In the genomic region with DNA sequence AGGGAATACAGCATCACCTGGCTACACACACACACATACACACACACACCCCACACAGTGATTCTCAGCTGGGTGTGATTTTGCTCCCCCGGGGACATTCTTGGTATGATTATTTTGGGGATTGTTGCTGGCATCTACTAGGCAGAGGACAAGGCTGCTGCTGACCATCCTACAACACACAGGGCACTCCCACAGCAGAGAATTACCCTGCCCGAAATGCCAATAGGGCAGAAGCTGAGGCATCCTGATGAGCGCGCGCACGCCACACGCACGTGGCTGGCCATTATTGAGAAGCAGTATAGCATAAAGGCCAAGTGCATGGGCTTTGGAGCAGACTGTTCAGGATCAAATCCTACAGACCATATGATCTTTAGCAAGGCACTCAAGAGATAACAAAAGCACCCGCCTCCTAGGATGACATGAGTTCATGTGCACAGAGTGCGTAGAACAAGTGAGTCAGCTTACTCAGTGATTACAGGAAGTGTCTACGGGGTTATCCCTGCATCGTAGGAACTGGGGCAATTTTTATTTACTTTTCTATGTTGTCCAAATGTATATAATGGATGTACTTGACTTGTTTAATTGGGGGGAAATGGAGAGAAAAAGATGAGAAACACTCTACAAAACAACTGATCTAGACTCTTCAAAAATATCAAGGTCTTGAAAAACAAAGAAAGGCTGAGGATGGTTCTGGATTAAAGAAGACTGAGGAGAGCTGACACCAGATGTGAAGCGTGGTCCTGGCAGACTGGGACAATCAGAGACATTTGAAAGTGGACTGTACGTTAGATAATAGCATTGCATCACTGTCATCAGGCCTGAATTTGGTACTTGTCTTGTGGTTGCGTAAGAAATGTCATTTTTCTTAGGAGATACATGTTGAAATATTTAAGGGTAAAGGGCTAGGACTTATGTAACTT, we compare ENCODE assay signal across 1 cellular context.
TF ChIP-seq lines count a peak whose summit lies in the region.

No MANE protein-coding gene starts in this region.

TF ChIP-seq in HepG2, 621 proteins besides CTCF, POLR2A, EP300 and RAD21 (continued from another document and continues in another):
- TF ChIP-seq U2AF1 (optimal IDR thresholded peaks at IDR 0.05; ENCODE audit: low read depth, low read length) (no peak), SNRNP70 (IDR thresholded peaks at IDR 0.05; ENCODE audit: low read depth, low read length) (no peak), ZNF432 (CRISPR knock-in tag; IDR thresholded peaks at IDR 0.05; ENCODE audit: borderline replicate concordance) (no peak), FOSL1 (CRISPR knock-in tag; IDR thresholded peaks at IDR 0.05; ENCODE audit: borderline replicate concordance) (no peak), RAD51 (IDR thresholded peaks at IDR 0.05; ENCODE audit: borderline replicate concordance) (no peak), TCF7 (IDR thresholded peaks at IDR 0.05; ENCODE audit: low read depth) (no peak; the same call in 1 of the 2 replicates), ZNF75D (CRISPR knock-in tag; IDR thresholded peaks at IDR 0.05; ENCODE audit: borderline replicate concordance) (no peak), SIX4 (CRISPR knock-in tag; IDR thresholded peaks at IDR 0.05) (no peak), MTA3 (CRISPR knock-in tag; IDR thresholded peaks at IDR 0.05) (no peak), MED1 (CRISPR knock-in tag; IDR thresholded peaks at IDR 0.05) (peak; percentile 56; the same call in 1 of the 2 replicates), SSRP1 (CRISPR knock-in tag; IDR thresholded peaks at IDR 0.05) (no peak), TP53 (CRISPR knock-in tag; conservative IDR thresholded peaks at IDR 0.05) (no peak), BRCA1 (CRISPR knock-in tag; IDR thresholded peaks at IDR 0.05) (no peak), ZNF713 (CRISPR knock-in tag; IDR thresholded peaks at IDR 0.05) (no peak), PCBP2 (optimal IDR thresholded peaks at IDR 0.05; ENCODE audit: low read depth, low read length, poor library complexity, severe bottlenecking) (no peak), TAF15 (IDR thresholded peaks at IDR 0.05; ENCODE audit: low read depth, low read length, poor library complexity, severe bottlenecking) (no peak), RNF2 (conservative IDR thresholded peaks at IDR 0.05; ENCODE audit: low read depth) (no peak), NFRKB (IDR thresholded peaks at IDR 0.05) (no peak), MEF2D (CRISPR knock-in tag; IDR thresholded peaks at IDR 0.05) (no peak), MED8 (CRISPR knock-in tag; IDR thresholded peaks at IDR 0.05; ENCODE audit: insufficient replicate concordance) (no peak), JUNB (CRISPR knock-in tag; IDR thresholded peaks at IDR 0.05; ENCODE audit: borderline replicate concordance) (0 out of 2 replicates have a peak, but pooled peaks have one; percentile 12), RBAK (CRISPR knock-in tag; IDR thresholded peaks at IDR 0.05) (no peak), POLR2G (IDR thresholded peaks at IDR 0.05; ENCODE audit: low read depth, low read length) (0 out of 2 replicates have a peak, but pooled peaks have one; percentile 34), PPARG (CRISPR knock-in tag; conservative IDR thresholded peaks at IDR 0.05) (peak; percentile 65), ZNF563 (CRISPR knock-in tag; IDR thresholded peaks at IDR 0.05) (no peak)
- TF ChIP-seq, protein P1, sequence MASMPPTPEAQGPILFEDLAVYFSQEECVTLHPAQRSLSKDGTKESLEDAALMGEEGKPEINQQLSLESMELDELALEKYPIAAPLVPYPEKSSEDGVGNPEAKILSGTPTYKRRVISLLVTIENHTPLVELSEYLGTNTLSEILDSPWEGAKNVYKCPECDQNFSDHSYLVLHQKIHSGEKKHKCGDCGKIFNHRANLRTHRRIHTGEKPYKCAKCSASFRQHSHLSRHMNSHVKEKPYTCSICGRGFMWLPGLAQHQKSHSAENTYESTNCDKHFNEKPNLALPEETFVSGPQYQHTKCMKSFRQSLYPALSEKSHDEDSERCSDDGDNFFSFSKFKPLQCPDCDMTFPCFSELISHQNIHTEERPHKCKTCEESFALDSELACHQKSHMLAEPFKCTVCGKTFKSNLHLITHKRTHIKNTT (CRISPR knock-in tag; IDR thresholded peaks at IDR 0.05), result no peak
- TF ChIP-seq, protein P2, sequence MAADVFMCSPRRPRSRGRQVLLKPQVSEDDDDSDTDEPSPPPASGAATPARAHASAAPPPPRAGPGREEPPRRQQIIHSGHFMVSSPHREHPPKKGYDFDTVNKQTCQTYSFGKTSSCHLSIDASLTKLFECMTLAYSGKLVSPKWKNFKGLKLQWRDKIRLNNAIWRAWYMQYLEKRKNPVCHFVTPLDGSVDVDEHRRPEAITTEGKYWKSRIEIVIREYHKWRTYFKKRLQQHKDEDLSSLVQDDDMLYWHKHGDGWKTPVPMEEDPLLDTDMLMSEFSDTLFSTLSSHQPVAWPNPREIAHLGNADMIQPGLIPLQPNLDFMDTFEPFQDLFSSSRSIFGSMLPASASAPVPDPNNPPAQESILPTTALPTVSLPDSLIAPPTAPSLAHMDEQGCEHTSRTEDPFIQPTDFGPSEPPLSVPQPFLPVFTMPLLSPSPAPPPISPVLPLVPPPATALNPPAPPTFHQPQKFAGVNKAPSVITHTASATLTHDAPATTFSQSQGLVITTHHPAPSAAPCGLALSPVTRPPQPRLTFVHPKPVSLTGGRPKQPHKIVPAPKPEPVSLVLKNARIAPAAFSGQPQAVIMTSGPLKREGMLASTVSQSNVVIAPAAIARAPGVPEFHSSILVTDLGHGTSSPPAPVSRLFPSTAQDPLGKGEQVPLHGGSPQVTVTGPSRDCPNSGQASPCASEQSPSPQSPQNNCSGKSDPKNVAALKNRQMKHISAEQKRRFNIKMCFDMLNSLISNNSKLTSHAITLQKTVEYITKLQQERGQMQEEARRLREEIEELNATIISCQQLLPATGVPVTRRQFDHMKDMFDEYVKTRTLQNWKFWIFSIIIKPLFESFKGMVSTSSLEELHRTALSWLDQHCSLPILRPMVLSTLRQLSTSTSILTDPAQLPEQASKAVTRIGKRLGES (CRISPR knock-in tag; IDR thresholded peaks at IDR 0.05; ENCODE audit: borderline replicate concordance), result no peak
- TF ChIP-seq, protein P3, sequence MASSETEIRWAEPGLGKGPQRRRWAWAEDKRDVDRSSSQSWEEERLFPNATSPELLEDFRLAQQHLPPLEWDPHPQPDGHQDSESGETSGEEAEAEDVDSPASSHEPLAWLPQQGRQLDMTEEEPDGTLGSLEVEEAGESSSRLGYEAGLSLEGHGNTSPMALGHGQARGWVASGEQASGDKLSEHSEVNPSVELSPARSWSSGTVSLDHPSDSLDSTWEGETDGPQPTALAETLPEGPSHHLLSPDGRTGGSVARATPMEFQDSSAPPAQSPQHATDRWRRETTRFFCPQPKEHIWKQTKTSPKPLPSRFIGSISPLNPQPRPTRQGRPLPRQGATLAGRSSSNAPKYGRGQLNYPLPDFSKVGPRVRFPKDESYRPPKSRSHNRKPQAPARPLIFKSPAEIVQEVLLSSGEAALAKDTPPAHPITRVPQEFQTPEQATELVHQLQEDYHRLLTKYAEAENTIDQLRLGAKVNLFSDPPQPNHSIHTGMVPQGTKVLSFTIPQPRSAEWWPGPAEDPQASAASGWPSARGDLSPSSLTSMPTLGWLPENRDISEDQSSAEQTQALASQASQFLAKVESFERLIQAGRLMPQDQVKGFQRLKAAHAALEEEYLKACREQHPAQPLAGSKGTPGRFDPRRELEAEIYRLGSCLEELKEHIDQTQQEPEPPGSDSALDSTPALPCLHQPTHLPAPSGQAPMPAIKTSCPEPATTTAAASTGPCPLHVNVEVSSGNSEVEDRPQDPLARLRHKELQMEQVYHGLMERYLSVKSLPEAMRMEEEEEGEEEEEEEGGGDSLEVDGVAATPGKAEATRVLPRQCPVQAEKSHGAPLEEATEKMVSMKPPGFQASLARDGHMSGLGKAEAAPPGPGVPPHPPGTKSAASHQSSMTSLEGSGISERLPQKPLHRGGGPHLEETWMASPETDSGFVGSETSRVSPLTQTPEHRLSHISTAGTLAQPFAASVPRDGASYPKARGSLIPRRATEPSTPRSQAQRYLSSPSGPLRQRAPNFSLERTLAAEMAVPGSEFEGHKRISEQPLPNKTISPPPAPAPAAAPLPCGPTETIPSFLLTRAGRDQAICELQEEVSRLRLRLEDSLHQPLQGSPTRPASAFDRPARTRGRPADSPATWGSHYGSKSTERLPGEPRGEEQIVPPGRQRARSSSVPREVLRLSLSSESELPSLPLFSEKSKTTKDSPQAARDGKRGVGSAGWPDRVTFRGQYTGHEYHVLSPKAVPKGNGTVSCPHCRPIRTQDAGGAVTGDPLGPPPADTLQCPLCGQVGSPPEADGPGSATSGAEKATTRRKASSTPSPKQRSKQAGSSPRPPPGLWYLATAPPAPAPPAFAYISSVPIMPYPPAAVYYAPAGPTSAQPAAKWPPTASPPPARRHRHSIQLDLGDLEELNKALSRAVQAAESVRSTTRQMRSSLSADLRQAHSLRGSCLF (CRISPR knock-in tag; IDR thresholded peaks at IDR 0.05; ENCODE audit: borderline replicate concordance), result no peak
- TF ChIP-seq, protein P4, sequence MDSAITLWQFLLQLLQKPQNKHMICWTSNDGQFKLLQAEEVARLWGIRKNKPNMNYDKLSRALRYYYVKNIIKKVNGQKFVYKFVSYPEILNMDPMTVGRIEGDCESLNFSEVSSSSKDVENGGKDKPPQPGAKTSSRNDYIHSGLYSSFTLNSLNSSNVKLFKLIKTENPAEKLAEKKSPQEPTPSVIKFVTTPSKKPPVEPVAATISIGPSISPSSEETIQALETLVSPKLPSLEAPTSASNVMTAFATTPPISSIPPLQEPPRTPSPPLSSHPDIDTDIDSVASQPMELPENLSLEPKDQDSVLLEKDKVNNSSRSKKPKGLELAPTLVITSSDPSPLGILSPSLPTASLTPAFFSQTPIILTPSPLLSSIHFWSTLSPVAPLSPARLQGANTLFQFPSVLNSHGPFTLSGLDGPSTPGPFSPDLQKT (CRISPR knock-in tag; IDR thresholded peaks at IDR 0.05; ENCODE audit: borderline replicate concordance), result no peak
- TF ChIP-seq, protein P5, sequence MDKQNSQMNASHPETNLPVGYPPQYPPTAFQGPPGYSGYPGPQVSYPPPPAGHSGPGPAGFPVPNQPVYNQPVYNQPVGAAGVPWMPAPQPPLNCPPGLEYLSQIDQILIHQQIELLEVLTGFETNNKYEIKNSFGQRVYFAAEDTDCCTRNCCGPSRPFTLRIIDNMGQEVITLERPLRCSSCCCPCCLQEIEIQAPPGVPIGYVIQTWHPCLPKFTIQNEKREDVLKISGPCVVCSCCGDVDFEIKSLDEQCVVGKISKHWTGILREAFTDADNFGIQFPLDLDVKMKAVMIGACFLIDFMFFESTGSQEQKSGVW (CRISPR knock-in tag; IDR thresholded peaks at IDR 0.05; ENCODE audit: borderline replicate concordance), result no peak
- TF ChIP-seq, protein P6, sequence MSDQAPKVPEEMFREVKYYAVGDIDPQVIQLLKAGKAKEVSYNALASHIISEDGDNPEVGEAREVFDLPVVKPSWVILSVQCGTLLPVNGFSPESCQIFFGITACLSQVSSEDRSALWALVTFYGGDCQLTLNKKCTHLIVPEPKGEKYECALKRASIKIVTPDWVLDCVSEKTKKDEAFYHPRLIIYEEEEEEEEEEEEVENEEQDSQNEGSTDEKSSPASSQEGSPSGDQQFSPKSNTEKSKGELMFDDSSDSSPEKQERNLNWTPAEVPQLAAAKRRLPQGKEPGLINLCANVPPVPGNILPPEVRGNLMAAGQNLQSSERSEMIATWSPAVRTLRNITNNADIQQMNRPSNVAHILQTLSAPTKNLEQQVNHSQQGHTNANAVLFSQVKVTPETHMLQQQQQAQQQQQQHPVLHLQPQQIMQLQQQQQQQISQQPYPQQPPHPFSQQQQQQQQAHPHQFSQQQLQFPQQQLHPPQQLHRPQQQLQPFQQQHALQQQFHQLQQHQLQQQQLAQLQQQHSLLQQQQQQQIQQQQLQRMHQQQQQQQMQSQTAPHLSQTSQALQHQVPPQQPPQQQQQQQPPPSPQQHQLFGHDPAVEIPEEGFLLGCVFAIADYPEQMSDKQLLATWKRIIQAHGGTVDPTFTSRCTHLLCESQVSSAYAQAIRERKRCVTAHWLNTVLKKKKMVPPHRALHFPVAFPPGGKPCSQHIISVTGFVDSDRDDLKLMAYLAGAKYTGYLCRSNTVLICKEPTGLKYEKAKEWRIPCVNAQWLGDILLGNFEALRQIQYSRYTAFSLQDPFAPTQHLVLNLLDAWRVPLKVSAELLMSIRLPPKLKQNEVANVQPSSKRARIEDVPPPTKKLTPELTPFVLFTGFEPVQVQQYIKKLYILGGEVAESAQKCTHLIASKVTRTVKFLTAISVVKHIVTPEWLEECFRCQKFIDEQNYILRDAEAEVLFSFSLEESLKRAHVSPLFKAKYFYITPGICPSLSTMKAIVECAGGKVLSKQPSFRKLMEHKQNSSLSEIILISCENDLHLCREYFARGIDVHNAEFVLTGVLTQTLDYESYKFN (CRISPR knock-in tag; conservative IDR thresholded peaks at IDR 0.05), result peak; percentile 66
- TF ChIP-seq, protein P7, sequence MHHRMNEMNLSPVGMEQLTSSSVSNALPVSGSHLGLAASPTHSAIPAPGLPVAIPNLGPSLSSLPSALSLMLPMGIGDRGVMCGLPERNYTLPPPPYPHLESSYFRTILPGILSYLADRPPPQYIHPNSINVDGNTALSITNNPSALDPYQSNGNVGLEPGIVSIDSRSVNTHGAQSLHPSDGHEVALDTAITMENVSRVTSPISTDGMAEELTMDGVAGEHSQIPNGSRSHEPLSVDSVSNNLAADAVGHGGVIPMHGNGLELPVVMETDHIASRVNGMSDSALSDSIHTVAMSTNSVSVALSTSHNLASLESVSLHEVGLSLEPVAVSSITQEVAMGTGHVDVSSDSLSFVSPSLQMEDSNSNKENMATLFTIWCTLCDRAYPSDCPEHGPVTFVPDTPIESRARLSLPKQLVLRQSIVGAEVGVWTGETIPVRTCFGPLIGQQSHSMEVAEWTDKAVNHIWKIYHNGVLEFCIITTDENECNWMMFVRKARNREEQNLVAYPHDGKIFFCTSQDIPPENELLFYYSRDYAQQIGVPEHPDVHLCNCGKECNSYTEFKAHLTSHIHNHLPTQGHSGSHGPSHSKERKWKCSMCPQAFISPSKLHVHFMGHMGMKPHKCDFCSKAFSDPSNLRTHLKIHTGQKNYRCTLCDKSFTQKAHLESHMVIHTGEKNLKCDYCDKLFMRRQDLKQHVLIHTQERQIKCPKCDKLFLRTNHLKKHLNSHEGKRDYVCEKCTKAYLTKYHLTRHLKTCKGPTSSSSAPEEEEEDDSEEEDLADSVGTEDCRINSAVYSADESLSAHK (CRISPR knock-in tag; IDR thresholded peaks at IDR 0.05; ENCODE audit: borderline replicate concordance), result no peak
- TF ChIP-seq, protein P8, sequence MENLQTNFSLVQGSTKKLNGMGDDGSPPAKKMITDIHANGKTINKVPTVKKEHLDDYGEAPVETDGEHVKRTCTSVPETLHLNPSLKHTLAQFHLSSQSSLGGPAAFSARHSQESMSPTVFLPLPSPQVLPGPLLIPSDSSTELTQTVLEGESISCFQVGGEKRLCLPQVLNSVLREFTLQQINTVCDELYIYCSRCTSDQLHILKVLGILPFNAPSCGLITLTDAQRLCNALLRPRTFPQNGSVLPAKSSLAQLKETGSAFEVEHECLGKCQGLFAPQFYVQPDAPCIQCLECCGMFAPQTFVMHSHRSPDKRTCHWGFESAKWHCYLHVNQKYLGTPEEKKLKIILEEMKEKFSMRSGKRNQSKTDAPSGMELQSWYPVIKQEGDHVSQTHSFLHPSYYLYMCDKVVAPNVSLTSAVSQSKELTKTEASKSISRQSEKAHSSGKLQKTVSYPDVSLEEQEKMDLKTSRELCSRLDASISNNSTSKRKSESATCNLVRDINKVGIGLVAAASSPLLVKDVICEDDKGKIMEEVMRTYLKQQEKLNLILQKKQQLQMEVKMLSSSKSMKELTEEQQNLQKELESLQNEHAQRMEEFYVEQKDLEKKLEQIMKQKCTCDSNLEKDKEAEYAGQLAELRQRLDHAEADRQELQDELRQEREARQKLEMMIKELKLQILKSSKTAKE (CRISPR knock-in tag; IDR thresholded peaks at IDR 0.05; ENCODE audit: borderline replicate concordance), result peak; percentile 75; the same call in 1 of the 2 replicates
